Comparison of ENCODE assay signal across 12 cellular contexts in the genomic region with DNA sequence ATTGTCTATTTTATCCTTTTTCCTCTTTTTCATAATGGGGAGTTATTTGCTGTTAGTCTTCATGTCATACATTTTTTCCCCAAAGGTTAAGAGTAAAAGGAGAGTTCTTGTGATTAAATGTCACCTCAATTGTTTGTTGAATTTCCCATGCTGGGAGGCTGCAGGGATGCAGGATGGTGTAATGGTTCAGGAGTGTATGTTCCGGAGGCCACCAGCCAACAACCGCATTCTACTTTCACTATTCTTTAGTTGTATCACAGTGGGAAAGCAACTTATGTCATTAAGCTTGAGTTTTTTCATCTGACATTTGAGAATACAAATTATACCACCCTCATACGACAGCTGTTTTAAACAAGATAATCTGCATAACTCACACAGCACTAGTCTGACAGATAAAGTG. TPM values are rescaled to one million over a fixed set of nuclear protein-coding genes. Genes with fewer than 3 reads are reported as not detected.
A peak's percentile ranks its signal among the peaks of the same experiment; 100 is the strongest.
DNase-seq lines count a peak whose midpoint lies in the region; TF ChIP-seq lines count a peak whose summit lies in the region.
"Had no signal": no experiment of that assay in that cellular context is flagged by ENCODE, and none has a peak within 500 bp of the region (broad histone marks: within the 10 kb centered on the region; RNA-seq: fewer than 3 reads in every experiment).

No MANE protein-coding gene starts in this region.

- H3K27ac Mint-ChIP-seq in activated CD4-positive, alpha-beta T cell treated with anti-CD3 and anti-CD28 coated beads, Interleukin-2, amount 10 ng/mL, durations not matched to agents 7 days and 5 days: no peak overlapping the region
- H3K27ac Mint-ChIP-seq: CD4-positive, alpha-beta T cell had no signal

- no peak for TF ChIP-seq EP300 in SK-N-SH (IDR thresholded peaks at IDR 0.05; ENCODE audit: borderline replicate concordance in 1 of 2, low read depth in 1 of 2, low read length in 1 of 2)

- no peak overlapping the region for H2AFZ ChIP-seq in SK-N-SH (ENCODE audit: low read depth)

- TF ChIP-seq RAD21 in SK-N-SH (IDR thresholded peaks at IDR 0.05; ENCODE audit: low read length): no peak

- peaks cover 8% of the 10 kb centered on the region for H3K27me3 Mint-ChIP-seq in activated CD4-positive, alpha-beta T cell treated with anti-CD3 and anti-CD28 coated beads, Interleukin-2, amount 10 ng/mL, durations not matched to agents 7 days and 5 days

- POLR2A ChIA-PET in activated CD4-positive, alpha-beta T cell treated with anti-CD3 and anti-CD28 coated beads, Interleukin-2, amount 10 ng/mL, durations not matched to agents 7 days and 5 days (lab: Charles Lee): no interaction called here
- POLR2A ChIA-PET in SK-N-SH (lab: Yijun Ruan, JAX): no interaction called here

- no peaks in the 10 kb centered on the region for H3K9me3 Mint-ChIP-seq in activated CD4-positive, alpha-beta T cell treated with anti-CD3 and anti-CD28 coated beads, Interleukin-2, amount 10 ng/mL, durations not matched to agents 7 days and 5 days
- H3K9me3 Mint-ChIP-seq: CD4-positive, alpha-beta T cell had no signal

- H3F3A ChIP-seq in SK-N-SH (replicated peaks; ENCODE audit: insufficient read depth): no peaks in the 10 kb centered on the region

- H3K9me2 ChIP-seq in SK-N-SH: no peaks in the 10 kb centered on the region

- no peaks in the 10 kb centered on the region for H3K4me1 Mint-ChIP-seq in activated CD4-positive, alpha-beta T cell treated with anti-CD3 and anti-CD28 coated beads, Interleukin-2, amount 10 ng/mL, durations not matched to agents 7 days and 5 days

- no peak for TF ChIP-seq CTCF in SK-N-SH (IDR thresholded peaks at IDR 0.05)

- H3K79me2 ChIP-seq in SK-N-SH (ENCODE audit: insufficient read depth): no peaks in the 10 kb centered on the region

- CTCF ChIA-PET in activated CD4-positive, alpha-beta T cell treated with anti-CD3 and anti-CD28 coated beads, Interleukin-2, amount 10 ng/mL, durations not matched to agents 7 days and 5 days (lab: Charles Lee): no interaction called here
- CTCF ChIA-PET in SK-N-SH (lab: Yijun Ruan, JAX): no interaction called here

- H3K9me3 ChIP-seq in SJCRH30 (replicated peaks) (no peaks in the 10 kb centered on the region), SK-N-SH (no peaks in the 10 kb centered on the region)

- H3K4me3 Mint-ChIP-seq in activated CD4-positive, alpha-beta T cell treated with anti-CD3 and anti-CD28 coated beads, Interleukin-2, amount 10 ng/mL, durations not matched to agents 7 days and 5 days: no peak overlapping the region
- H3K4me3 Mint-ChIP-seq: CD4-positive, alpha-beta T cell had no signal

- peak; percentile 46 for DNase-seq in EH (ENCODE audit: low read depth)
- peak; percentile 67 for DNase-seq in NCI-H128 (lab: John Stamatoyannopoulos, UW; ENCODE audit: unreplicated experiment)
- DNase-seq in SJCRH30: peak; percentile 85 to 95
- DNase-seq in iris pigment epithelial cell (ENCODE audit: low read depth): peak; percentile 74
- DNase-seq in NCI-H1436 treated with DMSO at 0.1 percent for 48 hours (lab: John Stamatoyannopoulos, UW): no peak
- DNase-seq in activated CD4-positive, alpha-beta T cell treated with anti-CD3 and anti-CD28 coated beads, Interleukin-2, amount 10 ng/mL, durations not matched to agents 7 days and 5 days: no peak
- DNase-seq in EL: no peak
- no peak for DNase-seq in SK-N-SH
- DNase-seq: activated T-cell treated with anti-CD3 and anti-CD28 coated beads for 4 hours; CD4-positive, alpha-beta T cell; small intestine had no signal

- peak overlapping the region; percentile 99 for H3K27ac ChIP-seq in SJCRH30
- no peak overlapping the region for H3K27ac ChIP-seq in SK-N-SH (ENCODE audit: low read depth in 2 of 2, low read length in 1 of 2)

- H4K20me1 ChIP-seq in SK-N-SH (ENCODE audit: insufficient read depth): no peaks in the 10 kb centered on the region

- H3K4me2 ChIP-seq in SK-N-SH: no peak overlapping the region

- H3K27me3 ChIP-seq in SJCRH30: no peaks in the 10 kb centered on the region
- no peaks in the 10 kb centered on the region for H3K27me3 ChIP-seq in SK-N-SH (ENCODE audit: insufficient read depth)

- H3K4me3 ChIP-seq in SJCRH30 (peak overlapping the region; percentile 49), SK-N-SH (ENCODE audit: low read depth in 2 of 2, low read length in 1 of 2) (no peak overlapping the region)

- H3K36me3 ChIP-seq in SJCRH30 (no peaks in the 10 kb centered on the region), SK-N-SH (replicated peaks in 1 of 2; ENCODE audit: control insufficient read depth in 1 of 2, insufficient read depth in 2 of 2, low read length in 1 of 2) (no peaks in the 10 kb centered on the region)

- 4% methylated on average over 3 of the region's 3 CpGs for WGBS in SK-N-SH (ENCODE audit: low lambda C conversion rate)

- H3K9ac ChIP-seq in SK-N-SH: no peak overlapping the region

- H3K4me1 ChIP-seq in SJCRH30 (peaks cover 52% of the 10 kb centered on the region), SK-N-SH (ENCODE audit: control insufficient read depth in 1 of 2, insufficient read depth in 2 of 2, low read depth in 1 of 2, low read length in 1 of 2) (no peaks in the 10 kb centered on the region; a peak in 1 of 4 replicates)

- no peaks in the 10 kb centered on the region for H3K36me3 Mint-ChIP-seq in activated CD4-positive, alpha-beta T cell treated with anti-CD3 and anti-CD28 coated beads, Interleukin-2, amount 10 ng/mL, durations not matched to agents 7 days and 5 days (ENCODE audit: low read depth)

TF ChIP-seq in SK-N-SH, 30 proteins besides CTCF, POLR2A, EP300 and RAD21:
- TF ChIP-seq ELF1 (IDR thresholded peaks at IDR 0.05): no peak
- TF ChIP-seq MAX (IDR thresholded peaks at IDR 0.05; ENCODE audit: low read depth): no peak
- TF ChIP-seq GABPA (IDR thresholded peaks at IDR 0.05; ENCODE audit: low read depth): no peak
- TF ChIP-seq USF1 (IDR thresholded peaks at IDR 0.05; ENCODE audit: borderline replicate concordance, low read depth): no peak
- TF ChIP-seq SIN3A (IDR thresholded peaks at IDR 0.05; ENCODE audit: borderline replicate concordance, low read depth, low read length): no peak
- no peak for TF ChIP-seq RFX5 (IDR thresholded peaks at IDR 0.05; ENCODE audit: low read length)
TF ChIP-seq in SK-N-SH: peak in this region for 0.

RNA-seq across cellular contexts. Expression of gene AFP, which starts 15.4 kb away (rescaled TPM):
- 12.7 and 13.3 TPM in 2 replicates for total RNA-seq in SJCRH30 (2014; rRNA removed; shearing (Covaris generic))
- not detected for total RNA-seq in activated CD4-positive, alpha-beta T cell treated with anti-CD3 and anti-CD28 coated beads, Interleukin-2, amount 10 ng/mL, durations not matched to agents 7 days and 5 days
- 0.28 and 0.54 TPM in 2 replicates for polyA plus RNA-seq in SK-N-SH (2012; rRNA removed)
- 0.29 and 0.35 TPM in 2 replicates for polyA plus RNA-seq in SK-N-SH (2012; cell fraction: cytosol; rRNA removed)
- polyA plus RNA-seq in SK-N-SH (2012; cell fraction: nucleus; rRNA removed): 0.12 and 0.21 TPM in 2 replicates
- total RNA-seq: CD4-positive, alpha-beta T cell; urinary bladder had no signal
- polyA plus RNA-seq: urinary bladder had no signal

RNA-seq across cellular contexts. Expression of gene AFM, which starts 30.1 kb away (rescaled TPM):
- total RNA-seq in SJCRH30 (2014; rRNA removed; shearing (Covaris generic)): not detected in 2 replicates
- total RNA-seq in activated CD4-positive, alpha-beta T cell treated with anti-CD3 and anti-CD28 coated beads, Interleukin-2, amount 10 ng/mL, durations not matched to agents 7 days and 5 days: not detected
- polyA plus RNA-seq in SK-N-SH (2012; rRNA removed): not detected in 2 replicates
- polyA plus RNA-seq in SK-N-SH (2012; cell fraction: cytosol; rRNA removed): not detected in 2 replicates
- not detected in 2 replicates for polyA plus RNA-seq in SK-N-SH (2012; cell fraction: nucleus; rRNA removed)
- total RNA-seq: CD4-positive, alpha-beta T cell; urinary bladder had no signal

RNA-seq across cellular contexts. Expression of gene ALB, which starts 47.3 kb away (rescaled TPM):
- total RNA-seq in SJCRH30 (2014; rRNA removed; shearing (Covaris generic)): not detected in 2 replicates
- not detected for total RNA-seq in activated CD4-positive, alpha-beta T cell treated with anti-CD3 and anti-CD28 coated beads, Interleukin-2, amount 10 ng/mL, durations not matched to agents 7 days and 5 days
- not detected in 2 replicates for polyA plus RNA-seq in SK-N-SH (2012; rRNA removed)
- not detected in 2 replicates for polyA plus RNA-seq in SK-N-SH (2012; cell fraction: cytosol; rRNA removed)
- not detected in 2 replicates for polyA plus RNA-seq in SK-N-SH (2012; cell fraction: nucleus; rRNA removed)

Comparison
In these comparisons a context has a peak if more than half of its experiments do, and no peak if none do; other contexts are left out.
1. DNase-seq: peak in EH (single experiment), NCI-H128 (single experiment), SJCRH30 (2 of 2) and iris pigment epithelial cell (single experiment); none in NCI-H1436 treated with DMSO at 0.1 percent for 48 hours (single experiment), activated CD4-positive, alpha-beta T cell treated with anti-CD3 and anti-CD28 coated beads, Interleukin-2, amount 10 ng/mL, durations not matched to agents 7 days and 5 days (single experiment), EL (single experiment) and SK-N-SH (single experiment).
2. RNA of gene AFP, which starts 15.4 kb away (total RNA-seq): 12.7 to 13.3 TPM in SJCRH30; not detected in activated CD4-positive, alpha-beta T cell treated with anti-CD3 and anti-CD28 coated beads, Interleukin-2, amount 10 ng/mL, durations not matched to agents 7 days and 5 days; every median in the first group is over 10 times any median in the second.